In genomic region chr9:124415102-124415851, GRCh38 we compare ENCODE assay signal across 8 cellular contexts. TPM values are rescaled to one million over a fixed set of nuclear protein-coding genes. Genes with fewer than 3 reads are reported as not detected.
DNase-seq lines count a peak whose midpoint lies in the region; TF ChIP-seq lines count a peak whose summit lies in the region.

PSMB7 (minus strand) TSS chr9:124415442; CDS start chr9:124415425, 17 bp downstream.

- peak within 1 kb of the TSS; percentile 99 for H3K4me3 Mint-ChIP-seq in nephron progenitor cell

- DNase-seq in ELF-1 (ENCODE audit: low read depth, low spot score) (peak; percentile 98), H4 (ENCODE audit: low spot score) (peak; percentile 95), LoVo (ENCODE audit: low spot score) (peak; percentile 99), fibroblast of the aortic adventitia (ENCODE audit: low read depth) (peak; percentile 97), nephron progenitor cell (peak; percentile 96), stomach (peak; percentile 98)
- peak; percentile 95 for DNase-seq in activated effector memory CD4-positive, alpha-beta T cell treated with Interleukin-2 at 50 U/mL for 16 hours

- no peaks in the 10 kb centered on the region for H3K9me3 ChIP-seq in stomach

- H3K4me3 ChIP-seq in fibroblast of the aortic adventitia (ENCODE audit: low read depth, low read length) (peak within 1 kb of the TSS; percentile 98), stomach (peak within 1 kb of the TSS; percentile 90 to 99 (median 94))

- TF ChIP-seq EP300 in stomach (IDR thresholded peaks at IDR 0.05), result no peak

- TF ChIP-seq POLR2A in Raji (IDR thresholded peaks at IDR 0.05; ENCODE audit: insufficient read depth, low read depth, low read length) (peak; percentile 76), stomach (IDR thresholded peaks at IDR 0.05) (no peak)

- H3K27me3 Mint-ChIP-seq in nephron progenitor cell (ENCODE audit: low read depth, poor library complexity), result peaks cover 17% of the 10 kb centered on the region

- H3K36me3 ChIP-seq in stomach, result peaks cover 27 to 38% (median 36%) of the 10 kb centered on the region in 4 donors

- peaks cover 10 to 44% (median 24%) of the 10 kb centered on the region in 4 donors for H3K4me1 ChIP-seq in stomach

- H3K36me3 Mint-ChIP-seq in nephron progenitor cell (ENCODE audit: low read depth), result peaks cover 31% of the 10 kb centered on the region

- H3K9me3 Mint-ChIP-seq in nephron progenitor cell, result peaks cover 4% of the 10 kb centered on the region

- H3K27ac ChIP-seq in stomach, result peak within 1 kb of the TSS; percentile 6 to 82 (median 74)

- peak; percentile 88 for TF ChIP-seq CTCF in fibroblast of the aortic adventitia (IDR thresholded peaks at IDR 0.05; ENCODE audit: insufficient read depth, low read length)
- peak; percentile 80 for TF ChIP-seq CTCF in nephron progenitor cell (IDR thresholded peaks at IDR 0.05)
- peak in 5 of 7 experiments; percentile 52 to 88 (median 75) for TF ChIP-seq CTCF in stomach (IDR thresholded peaks at IDR 0.05)

- no peaks in the 10 kb centered on the region for H3K27me3 ChIP-seq in stomach

- peaks cover 28% of the 10 kb centered on the region for H3K4me1 Mint-ChIP-seq in nephron progenitor cell

- intact Hi-C loops in stomach (cut with DNase I; ENCODE audit: low total_unique reads), result no loop called here

- H3K27ac Mint-ChIP-seq in nephron progenitor cell, result peak within 1 kb of the TSS; percentile 100

- WGBS in stomach, 5 donors, result 5 to 7% (median 6%) methylated on average over 27 to 41 of the region's 41 CpGs

RNA-seq across cellular contexts. Expression of gene PSMB7, which starts in this region (rescaled TPM):
- 447 and 507 TPM in 2 replicates for total RNA-seq in H4 (2014; rRNA removed; shearing (Covaris generic))
- total RNA-seq in fibroblast of the aortic adventitia (ENCODE audit: low replicate concordance), result 59.2 and 209 TPM in 2 replicates
- total RNA-seq in stomach, result 100 to 1,000 TPM in 1 of 5 donors, 10 to 100 TPM in 3, 1 to 10 TPM in 1; 4.9 to 155 (median 81.2) TPM
- polyA plus RNA-seq in stomach, result 100 to 1,000 TPM; 179 to 213 (median 184) TPM

Comparison
In these comparisons a context has a peak if more than half of its experiments do, and no peak if none do; other contexts are left out.
1. Peak in every context shown above with its lines: DNase-seq, H3K4me3 ChIP-seq and H3K27ac ChIP-seq.